10 cellular contexts compared by ENCODE assay signal in genomic region chr3:136929984-136930671, GRCh38. TPM values are rescaled to one million over a fixed set of nuclear protein-coding genes. Genes with fewer than 3 reads are reported as not detected.
A peak's percentile ranks its signal among the peaks of the same experiment; 100 is the strongest.
DNase-seq lines count a peak whose midpoint lies in the region; ATAC-seq, FAIRE-seq and TF ChIP-seq lines count a peak whose summit lies in the region.
"Had no signal": no experiment of that assay in that cellular context is flagged by ENCODE, and none has a peak within 500 bp of the region (broad histone marks: within the 10 kb centered on the region; RNA-seq: fewer than 3 reads in every experiment).

No MANE protein-coding gene starts in this region.

- H3K36me3 ChIP-seq in smooth muscle cell (ENCODE audit: low read depth): no peaks in the 10 kb centered on the region

- TF ChIP-seq CTCF in smooth muscle cell (IDR thresholded peaks at IDR 0.05; ENCODE audit: borderline replicate concordance, insufficient read depth, poor library complexity, severe bottlenecking): no peak

- peak; percentile 90 for FAIRE-seq in colon (lab: Jason Lieb, UNC)

- no peaks in the 10 kb centered on the region for H3K4me1 ChIP-seq in smooth muscle cell (ENCODE audit: low read depth)

- H3K9me3 ChIP-seq in smooth muscle cell (replicated peaks; ENCODE audit: low read depth): no peaks in the 10 kb centered on the region

- H3K4me2 ChIP-seq in smooth muscle cell: no peak overlapping the region

- H3K27ac ChIP-seq in smooth muscle cell (ENCODE audit: low read depth): peak overlapping the region; percentile 13

- 68% methylated on average over 4 of the region's 4 CpGs for WGBS in smooth muscle cell (ENCODE audit: low lambda C conversion rate)

- DNase-seq in HuH-7 (ENCODE audit: low spot score): peak; percentile 17
- peak; percentile 29 for DNase-seq in kidney tubule cell (ENCODE audit: low spot score)
- DNase-seq in smooth muscle cell (lab: John Stamatoyannopoulos, UW; ENCODE audit: unreplicated experiment): no peak
- no peak for DNase-seq in central memory CD4-positive, alpha-beta T cell
- DNase-seq in hepatic stellate cell (ENCODE audit: low spot score): no peak
- no peak for DNase-seq in NCI-H1048 (lab: John Stamatoyannopoulos, UW)
- DNase-seq: DND-41 had no signal

- ATAC-seq in HG03175 (IDR thresholded peaks at IDR 0.05; ENCODE audit: unreplicated experiment): no peak
- ATAC-seq: Panc1 had no signal

- no peak overlapping the region for H3K9ac ChIP-seq in smooth muscle cell (ENCODE audit: low read depth)

- H3K79me2 ChIP-seq in smooth muscle cell (ENCODE audit: low read depth): peaks cover 74% of the 10 kb centered on the region

- H3K27me3 ChIP-seq in smooth muscle cell (ENCODE audit: low read depth): no peaks in the 10 kb centered on the region

- no peak overlapping the region for H3K4me3 ChIP-seq in smooth muscle cell

- no peaks in the 10 kb centered on the region for H3F3A ChIP-seq in smooth muscle cell (ENCODE audit: low read depth)

- H4K20me1 ChIP-seq in smooth muscle cell (ENCODE audit: low read depth): peaks cover 32% of the 10 kb centered on the region

- no peak overlapping the region for H2AFZ ChIP-seq in smooth muscle cell (ENCODE audit: low read depth)

RNA-seq across cellular contexts. Expression of gene IL20RB, which starts 27.7 kb away (rescaled TPM):
- total RNA-seq in smooth muscle cell: 0.31 and 1.7 TPM in 2 replicates
- 1.7 and 3.1 TPM in 2 replicates for polyA plus RNA-seq in smooth muscle cell

Comparison
In these comparisons a context has a peak if more than half of its experiments do, and no peak if none do; other contexts are left out.
1. DNase-seq: peak in HuH-7 (single experiment) and kidney tubule cell (single experiment); none in smooth muscle cell (single experiment), central memory CD4-positive, alpha-beta T cell (single experiment), hepatic stellate cell (single experiment) and NCI-H1048 (single experiment).